Comparison of ENCODE assay signal across 13 cellular contexts in genomic region chr15:100941536-100941935, GRCh38. TPM values are rescaled to one million over a fixed set of nuclear protein-coding genes. Genes with fewer than 3 reads are reported as not detected.
DNase-seq lines count a peak whose midpoint lies in the region; ATAC-seq and TF ChIP-seq lines count a peak whose summit lies in the region.
"Had no signal": no experiment of that assay in that cellular context is flagged by ENCODE, and none has a peak within 500 bp of the region (broad histone marks: within the 10 kb centered on the region; RNA-seq: fewer than 3 reads in every experiment).

No MANE protein-coding gene starts in this region.

- no peak for TF ChIP-seq CTCF in progenitor cell of endocrine pancreas (IDR thresholded peaks at IDR 0.05; ENCODE audit: unreplicated experiment)
- TF ChIP-seq CTCF in left ventricle myocardium inferior (IDR thresholded peaks at IDR 0.05; ENCODE audit: borderline replicate concordance): no peak

- DNase-seq in activated T-cell treated with anti-CD3 and anti-CD28 coated beads, Interleukin-2, amount 50 U/mL, for 48 hours: no peak
- no peak for DNase-seq in effector CD8-positive, alpha-beta T cell (lab: John Stamatoyannopoulos, UW)
- DNase-seq in progenitor cell of endocrine pancreas (ENCODE audit: low spot score, unreplicated experiment): no peak
- DNase-seq in left ventricle myocardium inferior: no peak
- DNase-seq: activated gamma-delta T cell treated with Interleukin-2 at 50 U/mL for 16 hours; CD8-positive, alpha-beta T cell; foreskin keratinocyte; NCI-H2029 treated with DMSO at 0.1 percent for 48 hours; tibial artery had no signal

- no peaks in the 10 kb centered on the region for H3K36me3 ChIP-seq in left ventricle myocardium inferior

- no peak overlapping the region for H3K27ac Mint-ChIP-seq in progenitor cell of endocrine pancreas
- H3K27ac Mint-ChIP-seq: CD8-positive, alpha-beta T cell had no signal

- H3K27me3 ChIP-seq in left ventricle myocardium inferior (ENCODE audit: low read depth): no peaks in the 10 kb centered on the region
- H3K27me3 ChIP-seq: foreskin keratinocyte, tibial artery had no signal

- H3K4me3 Mint-ChIP-seq in progenitor cell of endocrine pancreas (ENCODE audit: low read depth): no peak overlapping the region
- H3K4me3 Mint-ChIP-seq: CD8-positive, alpha-beta T cell had no signal

- H3K4me1 ChIP-seq in left ventricle myocardium inferior: peaks cover 15% of the 10 kb centered on the region
- H3K4me1 ChIP-seq: foreskin keratinocyte had no signal

- no peaks in the 10 kb centered on the region for H3K36me3 Mint-ChIP-seq in progenitor cell of endocrine pancreas (ENCODE audit: insufficient read depth)
- H3K36me3 Mint-ChIP-seq: CD8-positive, alpha-beta T cell had no signal

- no peaks in the 10 kb centered on the region for H3K4me1 Mint-ChIP-seq in progenitor cell of endocrine pancreas (ENCODE audit: low read depth)

- H3K27me3 Mint-ChIP-seq in progenitor cell of endocrine pancreas: no peaks in the 10 kb centered on the region

- ATAC-seq in GM18502 (IDR thresholded peaks at IDR 0.05; ENCODE audit: poor library complexity, unreplicated experiment) (peak; percentile 72), GM21381 (IDR thresholded peaks at IDR 0.05; ENCODE audit: unreplicated experiment) (peak; percentile 36), HG03064 (IDR thresholded peaks at IDR 0.05; ENCODE audit: low read depth, unreplicated experiment) (peak; percentile 56)
- ATAC-seq: CD8-positive, alpha-beta T cell; foreskin keratinocyte had no signal

- intact Hi-C loops in left ventricle myocardium inferior (cut with micrococcal nuclease): no loop called here

- H3K4me3 ChIP-seq in left ventricle myocardium inferior: no peak overlapping the region
- H3K4me3 ChIP-seq: tibial artery had no signal

- peaks cover 10% of the 10 kb centered on the region for H3K9me3 ChIP-seq in left ventricle myocardium inferior (replicated peaks)
- H3K9me3 ChIP-seq: tibial artery had no signal

- H3K27ac ChIP-seq in angular gyrus (ENCODE audit: low read depth, low read length) (peak overlapping the region; percentile 8), left ventricle myocardium inferior (replicated peaks) (no peak overlapping the region)
- H3K27ac ChIP-seq: foreskin keratinocyte, tibial artery had no signal

- H3K9me3 Mint-ChIP-seq in progenitor cell of endocrine pancreas (ENCODE audit: low read depth): no peaks in the 10 kb centered on the region
- H3K9me3 Mint-ChIP-seq: CD8-positive, alpha-beta T cell had no signal

RNA-seq across cellular contexts. Expression of gene LRRK1, which starts 22.4 kb away (rescaled TPM):
- 0.86 and 1.6 TPM in 2 replicates for total RNA-seq in progenitor cell of endocrine pancreas
- 3.0 TPM for total RNA-seq in left ventricle myocardium inferior
